ENCODE assay signal across 30 cellular contexts in the genomic region with DNA sequence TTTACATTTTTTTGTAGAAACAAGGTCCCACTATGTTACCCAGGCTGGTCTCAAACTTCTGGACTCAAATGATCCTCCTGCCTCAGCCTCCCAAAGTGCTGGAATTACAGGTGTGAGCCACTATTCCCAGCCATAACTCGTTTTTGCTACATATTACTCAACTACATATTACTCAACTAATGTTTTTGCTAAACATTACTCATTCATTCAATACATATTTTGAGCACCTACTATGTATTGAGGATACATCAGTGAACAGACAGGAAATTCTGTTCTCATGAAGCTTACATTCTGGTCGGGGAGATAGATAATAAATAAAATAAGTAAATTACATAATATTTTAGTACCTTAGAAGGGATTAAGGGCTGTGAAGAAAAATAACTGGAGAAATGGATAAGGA.
"Had no signal": no experiment of that assay in that cellular context is flagged by ENCODE, and none has a peak within 500 bp of the region (broad histone marks: within the 10 kb centered on the region; RNA-seq: fewer than 3 reads in every experiment).

No MANE protein-coding gene starts in this region.

- H3K36me3 ChIP-seq: brain microvascular endothelial cell, WERI-Rb-1 had no signal

- H2AFZ ChIP-seq: PC-9 had no signal

- H3K27ac ChIP-seq: brain microvascular endothelial cell, PC-9, WERI-Rb-1 had no signal

- ATAC-seq: activated CD8-positive, alpha-beta memory T cell treated with anti-CD3 and anti-CD28 coated beads, Interleukin-2, amount 10 ng/mL, durations not matched to agents 7 days and 5 days had no signal

- H3K4me2 ChIP-seq: PC-9 had no signal

- DNase-seq: activated CD4-positive, alpha-beta memory T cell treated with anti-CD3 and anti-CD28 coated beads, Interleukin-2, amount 10 ng/mL, durations not matched to agents 7 days and 5 days; activated CD4-positive, alpha-beta T cell treated with anti-CD3 and anti-CD28 coated beads for 1 hour; activated CD4-positive, alpha-beta T cell treated with anti-CD3 and anti-CD28 coated beads for 48 hours; activated CD4-positive, CD25-positive, alpha-beta regulatory T cell; activated CD8-positive, alpha-beta memory T cell treated with anti-CD3 and anti-CD28 coated beads for 24 hours; activated CD8-positive, alpha-beta memory T cell treated with anti-CD3 and anti-CD28 coated beads, Interleukin-2, amount 10 ng/mL, durations not matched to agents 7 days and 5 days; activated CD8-positive, alpha-beta memory T cell treated with anti-CD3 and anti-CD28 coated beads, Interleukin-2, amount 50 U/mL, for 48 hours; activated effector memory CD4-positive, alpha-beta T cell treated with anti-CD3 and anti-CD28 coated beads, Interleukin-2, amount 50 U/mL, for 16 hours; activated naive CD4-positive, alpha-beta T cell; activated naive CD4-positive, alpha-beta T cell treated with anti-CD3 and anti-CD28 coated beads, Interleukin-2, amount 50 U/mL, for 16 hours; activated naive CD8-positive, alpha-beta T cell treated with anti-CD3 and anti-CD28 coated beads for 36 hours; activated T-cell treated with anti-CD3 and anti-CD28 coated beads, Interleukin-2, amount 50 U/mL, for 48 hours; amniotic stem cell; aorta; brain microvascular endothelial cell; NCI-H1048; NCI-H1105 treated with DMSO at 0.1 percent for 48 hours; NCI-H1436; NCI-H1694; NCI-H1930; NCI-H2081 treated with DMSO at 0.1 percent for 48 hours; NCI-H345; NCI-H524 treated with DMSO at 0.1 percent for 48 hours; PC-9; Right ventricle myocardium superior; SW 1271; T-helper 1 cell; T-helper 2 cell; T-helper 9 cell; WERI-Rb-1 had no signal

- H3K4me3 ChIP-seq: PC-9 had no signal
